In genomic region chr4:118964891-118965411, GRCh38 we compare ENCODE assay signal across 14 cellular contexts.
A peak's percentile ranks its signal among the peaks of the same experiment; 100 is the strongest.
DNase-seq lines count a peak whose midpoint lies in the region; ATAC-seq, FAIRE-seq and TF ChIP-seq lines count a peak whose summit lies in the region.
"Had no signal": no experiment of that assay in that cellular context is flagged by ENCODE, and none has a peak within 500 bp of the region (broad histone marks: within the 10 kb centered on the region; RNA-seq: fewer than 3 reads in every experiment).

No MANE protein-coding gene starts in this region.

- H3K27ac ChIP-seq in prostate gland: peak overlapping the region; percentile 23 to 72

- in situ Hi-C loops in KBM-7 (cut with MboI; ENCODE audit: low pct_unique_long_range_greater_than_20kb, low sequenced_read_pairs): no loop called here

- H3K27me3 ChIP-seq in prostate gland (replicated peaks; ENCODE audit: insufficient read depth): no peaks in the 10 kb centered on the region

- no peak for FAIRE-seq in H54 (lab: Jason Lieb, UNC)

- intact Hi-C loops in prostate gland (cut with DNase I): loop anchor here (5.0 kb wide), 3 partner anchors 43 to 193 kb away; partner anchors contain the start of gene SEC24D

- H3K9me3 ChIP-seq in prostate gland: no peaks in the 10 kb centered on the region

- ATAC-seq in SK-N-SH treated with all-trans-retinoic acid at 6 μM for 48 hours: 0 out of 3 replicates have a peak, but pooled peaks have one; percentile 10
- ATAC-seq: left lobe of liver had no signal

- H3K4me1 ChIP-seq in prostate gland (replicated peaks): no peaks in the 10 kb centered on the region

- no peaks in the 10 kb centered on the region for H3K36me3 ChIP-seq in prostate gland

- peak; percentile 51 for DNase-seq in GM03348 (ENCODE audit: low spot score)
- peak; percentile 93 for DNase-seq in fibroblast of pulmonary artery (ENCODE audit: low read depth)
- no peak for DNase-seq in prostate gland (ENCODE audit: low spot score)
- no peak for DNase-seq in T-helper 1 cell
- DNase-seq in pons (ENCODE audit: low spot score): no peak
- DNase-seq in H54 (ENCODE audit: insufficient read length, low spot score): no peak
- DNase-seq in KBM-7: no peak
- DNase-seq: C1 segment of cervical spinal cord; glutamatergic neuron; NCI-H2107; nucleus accumbens; stimulated activated naive CD4-positive, alpha-beta T cell treated with Interleukin-2 at 50 U/mL for 16 hours had no signal

- H3K4me3 ChIP-seq in fibroblast of pulmonary artery (replicated peaks; ENCODE audit: low read depth, low read length) (no peak overlapping the region), prostate gland (no peak overlapping the region)

- WGBS in prostate gland: 32% methylated on average over 3 of the region's 3 CpGs

- TF ChIP-seq POLR2A in prostate gland (IDR thresholded peaks at IDR 0.05) (no peak), H54 (IDR thresholded peaks at IDR 0.05; ENCODE audit: low read depth, low read length) (no peak)

- TF ChIP-seq CTCF in fibroblast of pulmonary artery (IDR thresholded peaks at IDR 0.05; ENCODE audit: low read length, missing control alignments) (no peak), prostate gland (IDR thresholded peaks at IDR 0.05) (no peak)

TF ChIP-seq in SK-N-SH treated with all-trans-retinoic acid at 6 μM for 48 hours, 23 proteins besides CTCF, POLR2A, EP300 and RAD21:
- TF ChIP-seq ZNF8 (CRISPR knock-in tag; IDR thresholded peaks at IDR 0.05) (no peak), ARNTL (CRISPR knock-in tag; IDR thresholded peaks at IDR 0.05; ENCODE audit: borderline replicate concordance, low read depth) (no peak), ZFP3 (CRISPR knock-in tag; IDR thresholded peaks at IDR 0.05) (0 out of 2 replicates have a peak, but pooled peaks have one; percentile 41), ISL1 (CRISPR knock-in tag; IDR thresholded peaks at IDR 0.05) (peak; percentile 45), RARB (CRISPR knock-in tag; IDR thresholded peaks at IDR 0.05) (no peak), PATZ1 (CRISPR knock-in tag; IDR thresholded peaks at IDR 0.05; ENCODE audit: borderline replicate concordance) (peak; percentile 20; the same call in 1 of the 2 replicates), CREB5 (CRISPR knock-in tag; IDR thresholded peaks at IDR 0.05; ENCODE audit: low read depth) (no peak), ZC3H10 (CRISPR knock-in tag; IDR thresholded peaks at IDR 0.05) (no peak)

Comparison
In these comparisons a context has a peak if more than half of its experiments do, and no peak if none do; other contexts are left out.
1. DNase-seq: peak in GM03348 (single experiment) and fibroblast of pulmonary artery (single experiment); none in prostate gland (single experiment), T-helper 1 cell (0 of 5), pons (single experiment), H54 (single experiment) and KBM-7 (single experiment).